ENCODE assay signal across 8 cellular contexts in the genomic region with DNA sequence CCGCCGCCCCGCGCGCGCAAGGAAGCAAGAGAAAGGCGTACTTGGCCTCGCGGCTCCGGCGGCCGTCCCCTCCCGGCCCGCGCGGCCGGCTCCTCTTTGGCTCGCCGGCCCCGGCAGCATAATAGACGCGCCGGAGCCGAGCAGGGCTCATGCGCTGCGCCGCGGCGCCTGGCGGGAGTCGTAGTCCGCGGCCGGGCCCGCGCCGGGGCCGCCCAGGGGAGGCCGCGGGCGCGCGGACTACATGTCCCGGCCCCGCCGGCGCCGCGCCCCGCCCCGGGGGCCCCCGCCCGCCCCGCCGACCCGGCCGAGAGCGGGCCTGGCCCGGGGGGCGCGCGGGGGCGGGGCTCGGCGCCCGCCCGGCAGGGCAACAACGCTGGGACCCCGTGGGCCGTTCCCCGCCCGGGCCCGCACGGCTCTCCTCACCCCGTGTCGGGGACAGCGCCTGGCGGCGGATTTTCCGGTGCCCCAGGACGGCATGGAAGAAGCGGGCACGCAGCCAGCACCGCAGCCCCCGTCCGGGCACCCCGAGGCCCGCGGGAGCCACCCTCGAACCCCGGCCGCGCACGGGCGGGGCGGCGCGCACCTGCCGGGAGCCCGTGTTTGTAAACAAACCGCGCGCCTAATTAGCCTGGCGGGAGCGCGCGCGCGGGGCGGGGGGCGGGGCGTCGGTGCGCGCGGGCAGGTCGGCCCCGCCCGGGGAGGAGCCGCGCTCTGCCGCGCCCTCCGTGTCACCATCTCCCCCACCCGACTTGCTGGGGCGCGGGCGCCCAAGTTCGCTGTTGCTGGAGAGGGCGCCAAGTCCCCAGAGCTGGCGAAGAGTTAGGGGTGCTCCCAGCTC. TPM values are rescaled to one million over a fixed set of nuclear protein-coding genes. Genes with fewer than 3 reads are reported as not detected.
DNase-seq lines count a peak whose midpoint lies in the region; ATAC-seq, FAIRE-seq and TF ChIP-seq lines count a peak whose summit lies in the region.

Gene BRD3 (minus strand): TSS at position 123 of the 838 bp plus-strand sequence. CDS start 14,549 bp downstream, outside the sequence.

- H3K9ac ChIP-seq in HUES6 (ENCODE audit: low read length) (peak within 1 kb of the TSS; percentile 87), muscle layer of colon (ENCODE audit: low read length) (peak within 1 kb of the TSS; percentile 49)

- peak within 1 kb of the TSS; percentile 95 for H3K4me3 ChIP-seq in HUES6 (ENCODE audit: low read depth, low read length)
- H3K4me3 ChIP-seq in OCI-LY7 (ENCODE audit: low read depth, low read length, poor library complexity, severe bottlenecking) = peak within 1 kb of the TSS; percentile 85
- H3K4me3 ChIP-seq in esophagus (ENCODE audit: low read depth in 1 of 2, low read length in 2 of 2) = peak within 1 kb of the TSS; percentile 66 to 85
- H3K4me3 ChIP-seq in muscle layer of colon (ENCODE audit: low read depth in 1 of 2, low read length in 2 of 2) = peak within 1 kb of the TSS; percentile 73 to 96

- H3K27me3 ChIP-seq in HUES6 (ENCODE audit: control insufficient read depth, insufficient read depth, low read length) = peaks cover 28% of the 10 kb centered on the region
- H3K27me3 ChIP-seq in esophagus (ENCODE audit: control insufficient read depth in 1 of 2, insufficient read depth in 2 of 2, low read length in 2 of 2) = peaks cover 0 to 3% of the 10 kb centered on the region in 2 donors
- no peaks in the 10 kb centered on the region for H3K27me3 ChIP-seq in muscle layer of colon (ENCODE audit: control insufficient read depth in 1 of 2, insufficient read depth in 2 of 2, low read length in 2 of 2)

- H2AFZ ChIP-seq in OCI-LY7 (ENCODE audit: low read length) = peak within 1 kb of the TSS; percentile 63; the same call in 1 of the 2 replicates

- ATAC-seq in GM21390 (IDR thresholded peaks at IDR 0.05; ENCODE audit: unreplicated experiment) = peak; percentile 61

- peak within 1 kb of the TSS; percentile 94 for H3K4me2 ChIP-seq in OCI-LY7 (ENCODE audit: low read length)

- H3K9me3 ChIP-seq in HUES6 (ENCODE audit: control insufficient read depth, insufficient read depth, low read depth, low read length) (peaks cover 12% of the 10 kb centered on the region), OCI-LY7 (ENCODE audit: low read length) (no peaks in the 10 kb centered on the region), esophagus (ENCODE audit: control insufficient read depth in 2 of 2, insufficient read depth in 1 of 2, low read depth in 1 of 2, low read length in 1 of 2) (no peaks in the 10 kb centered on the region), muscle layer of colon (ENCODE audit: low read length) (no peaks in the 10 kb centered on the region)

- WGBS in esophagus, 2 donors = 0 to 1% methylated on average over 59 to 131 of the region's 131 CpGs

- H3K9me2 ChIP-seq in OCI-LY7 (ENCODE audit: insufficient read depth, low read length) = no peaks in the 10 kb centered on the region

- no peak for FAIRE-seq in D721Med (lab: Jason Lieb, UNC)

- no peaks in the 10 kb centered on the region for H3K79me2 ChIP-seq in OCI-LY7 (ENCODE audit: insufficient read depth, low read depth, low read length)

- H3K4me1 ChIP-seq in HUES6 (ENCODE audit: control insufficient read depth, insufficient read depth, low read length) (peaks cover 10% of the 10 kb centered on the region), OCI-LY7 (ENCODE audit: insufficient read depth, low read length, poor library complexity, severe bottlenecking) (peaks cover 21% of the 10 kb centered on the region), esophagus (ENCODE audit: control insufficient read depth in 2 of 2, insufficient read depth in 2 of 2, low read length in 1 of 2) (peaks cover 7 to 14% of the 10 kb centered on the region in 2 donors), muscle layer of colon (ENCODE audit: insufficient read depth, low read length) (peaks cover 28% of the 10 kb centered on the region)

- POLR2A ChIA-PET in OCI-LY7 (lab: Charles Lee) = no interaction called here

- intact Hi-C loops in OCI-LY7 (cut with micrococcal nuclease; ENCODE audit: unreplicated experiment) = loop anchor here (1.0 to 5.0 kb wide), 3 partner anchors 41 to 96 kb away; partner anchors contain the start of genes BRD3OS and RNU6ATAC

- H3K36me3 ChIP-seq in HUES6 (ENCODE audit: control insufficient read depth, insufficient read depth, low read length) = peaks cover 3% of the 10 kb centered on the region; the same call in 1 of the 2 replicates
- H3K36me3 ChIP-seq in OCI-LY7 (ENCODE audit: insufficient read depth, low read length) = no peaks in the 10 kb centered on the region
- peaks cover 0 to 2% of the 10 kb centered on the region in 2 donors for H3K36me3 ChIP-seq in esophagus (ENCODE audit: control insufficient read depth in 2 of 2, insufficient read depth in 2 of 2, low read length in 1 of 2)
- H3K36me3 ChIP-seq in muscle layer of colon (ENCODE audit: insufficient read depth, low read length) = no peaks in the 10 kb centered on the region

- peak; percentile 90 for DNase-seq in D721Med (ENCODE audit: insufficient read length, low spot score)
- DNase-seq in OCI-LY7 (ENCODE audit: low spot score) = peak; percentile 96
- peak; percentile 84 for DNase-seq in activated T-cell treated with anti-CD3 and anti-CD28 coated beads for 48 hours (ENCODE audit: low read depth)
- peak; percentile 57 to 58 for DNase-seq in stimulated activated CD8-positive, alpha-beta memory T cell treated with anti-CD3 and anti-CD28 coated beads, Interleukin-7, amount 100 ng/mL, for 1 hour (ENCODE audit: low read depth in 2 of 2)

- peaks cover 8% of the 10 kb centered on the region; the same call in 1 of the 2 replicates for H4K20me1 ChIP-seq in OCI-LY7 (ENCODE audit: insufficient read depth, low read length)

- no TSS peak for BruUV-seq in OCI-LY7 (replicated peaks; lab: Mats Ljungman, UMichigan)

- TF ChIP-seq CTCF in D721Med (IDR thresholded peaks at IDR 0.05; ENCODE audit: insufficient read depth, missing control alignments) (no peak), OCI-LY7 (conservative IDR thresholded peaks at IDR 0.05; ENCODE audit: low read length) (no peak)

- H3K27ac ChIP-seq in HUES6 (ENCODE audit: low read depth, low read length) (no peak within 1 kb of the TSS), OCI-LY7 (ENCODE audit: low read depth, low read length, poor library complexity, severe bottlenecking) (peak within 1 kb of the TSS; percentile 67), esophagus (ENCODE audit: low read depth in 2 of 2, low read length in 1 of 2) (peak within 1 kb of the TSS; percentile 97 to 99), muscle layer of colon (ENCODE audit: low read depth, low read length) (peak within 1 kb of the TSS; percentile 91)

- CTCF ChIA-PET in OCI-LY7 (lab: Charles Lee; ENCODE audit: unreplicated experiment) = no interaction called here

RNA-seq across cellular contexts. Expression of gene BRD3, which starts in this region (rescaled TPM):
- 3.1 and 3.5 TPM in 2 replicates for total RNA-seq in OCI-LY7 (2014; rRNA removed; shearing (Covaris generic))
- total RNA-seq in OCI-LY7 (2022) = 16.3 and 16.6 TPM in 2 replicates
- polyA plus RNA-seq in esophagus = 1 to 10 TPM; 4.5 to 6.6 TPM
